In genomic region chr4:167831853-167832252, GRCh38 we compare ENCODE assay signal across 19 cellular contexts.
"Had no signal": no experiment of that assay in that cellular context is flagged by ENCODE, and none has a peak within 500 bp of the region (broad histone marks: within the 10 kb centered on the region; RNA-seq: fewer than 3 reads in every experiment).

No MANE protein-coding gene starts in this region.

- H3K36me3 ChIP-seq: left ventricle myocardium inferior, lower lobe of right lung, sigmoid colon had no signal

- DNase-seq: effector memory CD8-positive, alpha-beta T cell; foreskin keratinocyte; immature natural killer cell; kidney; left cardiac atrium; left ventricle myocardium inferior; lower lobe of right lung; natural killer cell; posterior cingulate gyrus; sigmoid colon; stimulated activated CD4-positive, alpha-beta T cell treated with anti-CD3 and anti-CD28 coated beads, Interleukin-2, amount 100 ng/mL, for 48 hours; stimulated activated naive CD4-positive, alpha-beta T cell treated with Interleukin-2 at 50 U/mL for 16 hours; trophoblast cell had no signal

- H3K36me3 Mint-ChIP-seq: immature natural killer cell, memory B cell, mesothelial cell of epicardium had no signal

- H3K4me1 Mint-ChIP-seq: immature natural killer cell, memory B cell, natural killer cell, neural crest cell had no signal

- H3K27me3 Mint-ChIP-seq: dendritic cell treated with granulocyte-macrophage colony-stimulating factor and Interleukin-4, amounts not matched to agents 40 ng/mL and 50 ng/mL, for 4 days; effector memory CD8-positive, alpha-beta T cell; memory B cell had no signal

- H3K27me3 ChIP-seq: foreskin keratinocyte, sigmoid colon had no signal

- H3K4me3 ChIP-seq: left ventricle myocardium inferior, lower lobe of right lung, sigmoid colon, smooth muscle cell had no signal

- H3K9me3 ChIP-seq: left ventricle myocardium inferior, lower lobe of right lung, sigmoid colon had no signal

- FAIRE-seq: colon, kidney had no signal

- H3K27ac Mint-ChIP-seq: dendritic cell treated with granulocyte-macrophage colony-stimulating factor and Interleukin-4, amounts not matched to agents 40 ng/mL and 50 ng/mL, for 4 days; effector memory CD8-positive, alpha-beta T cell; immature natural killer cell; memory B cell; mesothelial cell of epicardium; natural killer cell had no signal

- H3K4me3 Mint-ChIP-seq: dendritic cell treated with granulocyte-macrophage colony-stimulating factor and Interleukin-4, amounts not matched to agents 40 ng/mL and 50 ng/mL, for 4 days; effector memory CD8-positive, alpha-beta T cell; immature natural killer cell; memory B cell; mesothelial cell of epicardium; natural killer cell; neural crest cell had no signal

- ATAC-seq: effector memory CD8-positive, alpha-beta T cell; foreskin keratinocyte; left cardiac atrium; lower lobe of right lung; natural killer cell had no signal
